12 cellular contexts compared by ENCODE assay signal in the genomic region with DNA sequence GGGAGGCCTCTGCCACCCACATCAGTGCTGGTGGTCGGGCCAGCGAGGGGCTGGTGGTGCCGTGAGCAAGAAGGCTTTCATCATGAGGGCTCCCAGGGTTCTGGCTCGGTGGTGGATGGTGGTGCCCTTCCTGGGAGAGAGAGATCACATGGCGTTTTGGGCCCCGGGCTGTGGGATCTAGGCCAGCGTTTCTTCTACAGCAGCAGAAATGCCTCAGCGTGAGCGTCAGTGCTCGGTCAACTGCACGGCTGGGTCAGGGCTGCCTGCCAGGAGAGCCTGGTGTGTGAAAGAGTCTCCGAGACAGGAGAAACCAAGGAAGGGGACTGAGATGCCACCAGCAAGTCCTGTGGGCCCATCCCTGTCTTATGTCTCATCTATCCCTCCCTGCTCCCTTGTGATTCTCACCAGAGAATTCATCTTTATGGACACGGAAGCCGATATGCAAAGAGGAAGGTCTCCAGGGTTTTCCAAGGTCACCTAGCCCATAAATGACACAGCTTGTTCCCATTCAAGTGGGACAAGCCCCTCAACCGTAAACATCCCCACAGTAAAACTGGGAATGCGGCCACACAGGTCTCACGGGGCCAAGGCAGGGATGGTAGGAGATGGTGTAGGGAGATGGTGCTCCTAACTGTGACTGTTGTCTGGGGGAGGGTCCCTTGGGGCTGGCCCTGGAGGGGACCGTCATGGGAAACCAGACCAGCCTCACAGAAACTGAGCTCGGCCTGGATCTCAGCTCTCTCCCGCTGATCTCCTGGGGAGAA.
A peak's percentile ranks its signal among the peaks of the same experiment; 100 is the strongest.
DNase-seq lines count a peak whose midpoint lies in the region; ATAC-seq, FAIRE-seq and TF ChIP-seq lines count a peak whose summit lies in the region.
"Had no signal": no experiment of that assay in that cellular context is flagged by ENCODE, and none has a peak within 500 bp of the region (broad histone marks: within the 10 kb centered on the region; RNA-seq: fewer than 3 reads in every experiment).

No MANE protein-coding gene starts in this region.

- H3K9me3 ChIP-seq in mucosa of descending colon, result no peaks in the 10 kb centered on the region
- H3K9me3 ChIP-seq in uterus, result no peaks in the 10 kb centered on the region

- intact Hi-C loops in mucosa of descending colon (cut with DNase I, micrococcal nuclease), result loop anchor here in 1 of 2 donors (10.0 kb wide), 1 partner anchor 97 kb away; a partner anchor contains a TSS
- intact Hi-C loops in uterus (cut with DNase I; ENCODE audit: low total_unique reads), result no loop called here
- intact Hi-C loops in natural killer cell (cut with micrococcal nuclease), result no loop called here

- peak; percentile 9 for DNase-seq in RCC 7860 (ENCODE audit: low spot score)
- peak; percentile 79 for DNase-seq in foreskin melanocyte
- peak in 2 of 3 donors; percentile 24 to 53 for DNase-seq in mucosa of descending colon
- peak; percentile 31 to 61 for DNase-seq in uterus
- no peak for DNase-seq in natural killer cell
- DNase-seq in germinal center (ENCODE audit: low spot score), result no peak
- DNase-seq in ureter (ENCODE audit: low spot score), result no peak
- DNase-seq: COR-L47, erythroblast had no signal

- no peaks in the 10 kb centered on the region for H3K9me3 Mint-ChIP-seq in natural killer cell
- H3K9me3 Mint-ChIP-seq: activated T-helper 2 cell treated with anti-CD3 and anti-CD28 coated beads, Interferon-gamma antibody, Interleukin-2, Interleukin-4, amounts not matched to agents 10 μg/mL and 5 μg/mL and 100 μg/mL, durations not matched to agents 14 hours and 24 hours and 36 hours; T-helper 2 cell treated with Interferon-gamma antibody and Interleukin-4, amounts not matched to agents 5 μg/mL and 100 μg/mL, for 36 hours had no signal

- H3K4me3 ChIP-seq in mucosa of descending colon, result no peak overlapping the region
- H3K4me3 ChIP-seq in uterus, result no peak overlapping the region

- H3K27ac ChIP-seq in uterus, result no peak overlapping the region
- H3K27ac ChIP-seq: RWPE1 had no signal

- no peaks in the 10 kb centered on the region for H3K4me1 Mint-ChIP-seq in natural killer cell

- TF ChIP-seq CTCF in mucosa of descending colon (IDR thresholded peaks at IDR 0.05) (no peak), uterus (IDR thresholded peaks at IDR 0.05) (no peak), natural killer cell (IDR thresholded peaks at IDR 0.05) (no peak)

- no peak overlapping the region for H3K27ac Mint-ChIP-seq in natural killer cell
- H3K27ac Mint-ChIP-seq: activated T-helper 2 cell treated with anti-CD3 and anti-CD28 coated beads, Interferon-gamma antibody, Interleukin-2, Interleukin-4, amounts not matched to agents 10 μg/mL and 5 μg/mL and 100 μg/mL, durations not matched to agents 14 hours and 24 hours and 36 hours; T-helper 2 cell treated with Interferon-gamma antibody and Interleukin-4, amounts not matched to agents 5 μg/mL and 100 μg/mL, for 36 hours had no signal

- peaks cover 5 to 17% of the 10 kb centered on the region in 2 donors for H3K27me3 Mint-ChIP-seq in natural killer cell (ENCODE audit: low read depth in 2 of 2)

- ATAC-seq in mucosa of descending colon, result no peak
- ATAC-seq in natural killer cell, result no peak

- H3K4me1 ChIP-seq in mucosa of descending colon (ENCODE audit: low read depth), result no peaks in the 10 kb centered on the region
- peaks cover 0 to 6% of the 10 kb centered on the region in 2 donors for H3K4me1 ChIP-seq in uterus

- no peak for FAIRE-seq in RCC 7860 (lab: Jason Lieb, UNC)

- no peaks in the 10 kb centered on the region for H3K36me3 Mint-ChIP-seq in natural killer cell

- no peaks in the 10 kb centered on the region for H3K27me3 ChIP-seq in uterus

- H3K36me3 ChIP-seq in mucosa of descending colon (ENCODE audit: low read depth), result no peaks in the 10 kb centered on the region
- H3K36me3 ChIP-seq in uterus, result no peaks in the 10 kb centered on the region

- TF ChIP-seq POLR2A in uterus (IDR thresholded peaks at IDR 0.05), result no peak

- no peak overlapping the region for H3K4me3 Mint-ChIP-seq in natural killer cell
- H3K4me3 Mint-ChIP-seq: T-helper 2 cell treated with Interferon-gamma antibody and Interleukin-4, amounts not matched to agents 5 μg/mL and 100 μg/mL, for 36 hours had no signal

Comparison
In these comparisons a context has a peak if more than half of its experiments do, and no peak if none do; other contexts are left out.
1. DNase-seq: peak in RCC 7860 (single experiment), foreskin melanocyte (single experiment), mucosa of descending colon (2 of 3) and uterus (2 of 2); none in natural killer cell (single experiment), germinal center (single experiment) and ureter (single experiment).